11 cellular contexts compared by ENCODE assay signal in genomic region chr11:74138021-74138420, GRCh38. TPM values are rescaled to one million over a fixed set of nuclear protein-coding genes. Genes with fewer than 3 reads are reported as not detected.
A peak's percentile ranks its signal among the peaks of the same experiment; 100 is the strongest.
DNase-seq lines count a peak whose midpoint lies in the region; ATAC-seq and TF ChIP-seq lines count a peak whose summit lies in the region.
"Had no signal": no experiment of that assay in that cellular context is flagged by ENCODE, and none has a peak within 500 bp of the region (broad histone marks: within the 10 kb centered on the region; RNA-seq: fewer than 3 reads in every experiment).

No MANE protein-coding gene starts in this region.

- H2AFZ ChIP-seq in GM23248 = 0 out of 2 replicates have a peak overlapping the region, but pooled peaks have one; percentile 4

- TF ChIP-seq CTCF in fibroblast of pulmonary artery (IDR thresholded peaks at IDR 0.05; ENCODE audit: low read length, missing control alignments) = no peak
- TF ChIP-seq CTCF in retinal pigment epithelial cell (conservative IDR thresholded peaks at IDR 0.05; ENCODE audit: low read depth, low read length) = no peak

- 66 to 76% methylated on average over 2 of the region's 2 CpGs for WGBS in GM23248 (ENCODE audit: low coverage in 1 of 2, low lambda C conversion rate in 2 of 2, missing lambda C conversion rate in 2 of 2), 2 experiments

- no peak for TF ChIP-seq POLR2A in GM18505 (IDR thresholded peaks at IDR 0.05; ENCODE audit: borderline replicate concordance, extremely low read depth, insufficient read depth, insufficient read length)

- H3K79me2 ChIP-seq in GM23248 (ENCODE audit: insufficient read depth) = no peaks in the 10 kb centered on the region

- ATAC-seq in SK-N-SH treated with all-trans-retinoic acid at 6 μM for 48 hours (peak; percentile 42), GM18505 (IDR thresholded peaks at IDR 0.05; ENCODE audit: unreplicated experiment) (no peak), HG02623 (IDR thresholded peaks at IDR 0.05; ENCODE audit: unreplicated experiment) (no peak)

- in situ Hi-C loops in GM23248 (cut with MboI) = no loop called here

- no peak overlapping the region for H3K9ac ChIP-seq in GM23248

- no peaks in the 10 kb centered on the region for H4K20me1 ChIP-seq in GM23248 (ENCODE audit: insufficient read depth)

- peak overlapping the region; percentile 77 for H3K4me2 ChIP-seq in GM23248 (ENCODE audit: unreplicated experiment)

- peak; percentile 2 for DNase-seq in GM23248
- peak; percentile 18 for DNase-seq in fibroblast of pulmonary artery (ENCODE audit: low read depth)
- DNase-seq in retinal pigment epithelial cell (ENCODE audit: low read depth) = peak; percentile 69
- DNase-seq in LoVo (ENCODE audit: low spot score) = no peak
- DNase-seq in DMS79 (lab: John Stamatoyannopoulos, UW) = no peak
- DNase-seq: activated CD4-positive, alpha-beta T cell treated with anti-CD3 and anti-CD28 coated beads, Interleukin-2, amount 10 ng/mL, durations not matched to agents 24 days and 14 days; activated naive CD4-positive, alpha-beta T cell treated with anti-CD3 and anti-CD28 coated beads, Interleukin-2, amount 10 ng/mL, durations not matched to agents 7 days and 5 days; kidney had no signal

- 0 out of 2 replicates have a peak, but pooled peaks cover 3% of the 10 kb centered on the region for H3K36me3 ChIP-seq in GM23248 (ENCODE audit: low read depth)

- no peaks in the 10 kb centered on the region for H3K9me3 ChIP-seq in GM23248 (ENCODE audit: low read depth)

- peak overlapping the region; percentile 56 for H3K27ac ChIP-seq in GM23248

- peak overlapping the region; percentile 42 for H3K4me3 ChIP-seq in GM23248
- H3K4me3 ChIP-seq in fibroblast of pulmonary artery (replicated peaks; ENCODE audit: low read depth, low read length) = no peak overlapping the region
- peak overlapping the region; percentile 5 for H3K4me3 ChIP-seq in retinal pigment epithelial cell (ENCODE audit: low read length)

- no peaks in the 10 kb centered on the region for H3K27me3 ChIP-seq in GM23248 (replicated peaks; ENCODE audit: insufficient read depth)

- no peaks in the 10 kb centered on the region for H3K9me2 ChIP-seq in GM23248 (ENCODE audit: insufficient read depth)

- peaks cover 36% of the 10 kb centered on the region for H3F3A ChIP-seq in GM23248 (ENCODE audit: insufficient read depth)

- H3K4me1 ChIP-seq in GM23248 (ENCODE audit: insufficient read depth) = peaks cover 53% of the 10 kb centered on the region

TF ChIP-seq in SK-N-SH treated with all-trans-retinoic acid at 6 μM for 48 hours, 23 proteins besides CTCF, POLR2A, EP300 and RAD21:
- no peak for TF ChIP-seq ISL1 (CRISPR knock-in tag; IDR thresholded peaks at IDR 0.05)
- no peak for TF ChIP-seq BACH2 (CRISPR knock-in tag; IDR thresholded peaks at IDR 0.05; ENCODE audit: borderline replicate concordance)
- TF ChIP-seq TSHZ2 (CRISPR knock-in tag; IDR thresholded peaks at IDR 0.05) = no peak
- no peak for TF ChIP-seq TCF4 (CRISPR knock-in tag; IDR thresholded peaks at IDR 0.05; ENCODE audit: borderline replicate concordance)
- TF ChIP-seq PATZ1 (CRISPR knock-in tag; IDR thresholded peaks at IDR 0.05; ENCODE audit: borderline replicate concordance) = no peak
- no peak for TF ChIP-seq TOX (CRISPR knock-in tag; IDR thresholded peaks at IDR 0.05; ENCODE audit: borderline replicate concordance)
- TF ChIP-seq POU6F1 (CRISPR knock-in tag; IDR thresholded peaks at IDR 0.05; ENCODE audit: borderline replicate concordance, low read depth) = no peak
- no peak for TF ChIP-seq ZC3H10 (CRISPR knock-in tag; IDR thresholded peaks at IDR 0.05)
- no peak for TF ChIP-seq CREB5 (CRISPR knock-in tag; IDR thresholded peaks at IDR 0.05; ENCODE audit: low read depth)
- TF ChIP-seq ZNF8 (CRISPR knock-in tag; IDR thresholded peaks at IDR 0.05) = no peak
- no peak for TF ChIP-seq ESRRG (CRISPR knock-in tag; IDR thresholded peaks at IDR 0.05)
- TF ChIP-seq CSDC2 (CRISPR knock-in tag; IDR thresholded peaks at IDR 0.05) = no peak
- no peak for TF ChIP-seq GLIS3 (CRISPR knock-in tag; IDR thresholded peaks at IDR 0.05)
- no peak for TF ChIP-seq ZNF70 (CRISPR knock-in tag; IDR thresholded peaks at IDR 0.05)
- no peak for TF ChIP-seq ZNF565 (CRISPR knock-in tag; conservative IDR thresholded peaks at IDR 0.05; ENCODE audit: low read depth)
- no peak for TF ChIP-seq RARB (CRISPR knock-in tag; IDR thresholded peaks at IDR 0.05)
- TF ChIP-seq ARNTL (CRISPR knock-in tag; IDR thresholded peaks at IDR 0.05; ENCODE audit: borderline replicate concordance, low read depth) = no peak
TF ChIP-seq in SK-N-SH treated with all-trans-retinoic acid at 6 μM for 48 hours: peak in this region for 0.

RNA-seq across cellular contexts. Expression of gene C2CD3, which starts 32.8 kb away (rescaled TPM):
- total RNA-seq in GM23248 (2014; rRNA removed; shearing (Covaris generic)) = 9.2 and 29.6 TPM in 2 replicates
- 6.9 and 7.3 TPM in 2 replicates for polyA plus RNA-seq in GM23248 (2016; fragmentation: Nextera tagmentation; extraction: Ambion mirVana)

RNA-seq across cellular contexts. Expression of gene PPME1, which starts 33.1 kb away (rescaled TPM):
- total RNA-seq in GM23248 (2014; rRNA removed; shearing (Covaris generic)) = 41.5 and 43.6 TPM in 2 replicates
- 62.1 and 63.5 TPM in 2 replicates for polyA plus RNA-seq in GM23248 (2016; fragmentation: Nextera tagmentation; extraction: Ambion mirVana)

Comparison
In these comparisons a context has a peak if more than half of its experiments do, and no peak if none do; other contexts are left out.
1. DNase-seq: peak in GM23248 (single experiment), fibroblast of pulmonary artery (single experiment) and retinal pigment epithelial cell (single experiment); none in LoVo (single experiment) and DMS79 (single experiment).